Comparison of ENCODE assay signal across 2 cellular contexts in the genomic region with DNA sequence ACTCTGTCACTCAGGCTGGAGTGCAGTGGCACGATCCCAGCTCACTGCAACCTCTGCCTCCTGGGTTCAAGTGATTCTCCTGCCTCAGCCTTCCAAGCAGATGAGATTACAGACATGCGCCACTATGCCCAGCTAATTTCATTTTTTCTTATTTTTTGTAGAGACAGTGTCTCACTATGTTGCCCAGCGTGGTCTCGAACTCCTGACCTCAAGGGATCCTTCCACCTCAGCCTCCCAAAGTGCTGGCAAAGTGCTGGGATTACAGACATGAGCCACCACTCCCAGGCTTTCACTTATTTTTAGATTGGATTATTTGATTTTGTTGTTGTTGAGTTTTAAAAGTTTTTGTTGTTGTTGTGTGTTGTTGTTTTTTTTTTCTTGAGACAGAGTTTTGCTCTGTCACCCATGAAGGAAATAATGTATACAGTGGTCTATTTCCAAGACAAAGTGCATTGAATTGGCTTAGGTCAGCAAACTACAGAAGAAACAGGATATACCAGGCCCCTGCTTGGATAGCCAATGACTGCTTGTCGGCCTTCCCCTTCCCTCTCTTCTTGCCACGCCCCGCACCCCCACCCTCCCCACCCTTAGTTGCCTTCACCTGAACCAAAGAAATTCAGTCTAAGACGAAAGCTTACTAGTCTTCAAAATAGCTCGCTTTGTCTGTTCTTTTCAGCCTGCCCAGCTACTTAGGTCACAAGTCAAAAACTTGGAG.
A peak's percentile ranks its signal among the peaks of the same experiment; 100 is the strongest.
TF ChIP-seq lines count a peak whose summit lies in the region.

No MANE protein-coding gene starts in this region.

TF ChIP-seq in GM23338, 12 proteins besides CTCF, POLR2A, EP300 and RAD21 (continued from another document and continues in another):
- TF ChIP-seq POLR2AphosphoS5 (IDR thresholded peaks at IDR 0.05; ENCODE audit: low read depth) = no peak
- TF ChIP-seq ETS1 (IDR thresholded peaks at IDR 0.05) = no peak
- TF ChIP-seq, protein P1, sequence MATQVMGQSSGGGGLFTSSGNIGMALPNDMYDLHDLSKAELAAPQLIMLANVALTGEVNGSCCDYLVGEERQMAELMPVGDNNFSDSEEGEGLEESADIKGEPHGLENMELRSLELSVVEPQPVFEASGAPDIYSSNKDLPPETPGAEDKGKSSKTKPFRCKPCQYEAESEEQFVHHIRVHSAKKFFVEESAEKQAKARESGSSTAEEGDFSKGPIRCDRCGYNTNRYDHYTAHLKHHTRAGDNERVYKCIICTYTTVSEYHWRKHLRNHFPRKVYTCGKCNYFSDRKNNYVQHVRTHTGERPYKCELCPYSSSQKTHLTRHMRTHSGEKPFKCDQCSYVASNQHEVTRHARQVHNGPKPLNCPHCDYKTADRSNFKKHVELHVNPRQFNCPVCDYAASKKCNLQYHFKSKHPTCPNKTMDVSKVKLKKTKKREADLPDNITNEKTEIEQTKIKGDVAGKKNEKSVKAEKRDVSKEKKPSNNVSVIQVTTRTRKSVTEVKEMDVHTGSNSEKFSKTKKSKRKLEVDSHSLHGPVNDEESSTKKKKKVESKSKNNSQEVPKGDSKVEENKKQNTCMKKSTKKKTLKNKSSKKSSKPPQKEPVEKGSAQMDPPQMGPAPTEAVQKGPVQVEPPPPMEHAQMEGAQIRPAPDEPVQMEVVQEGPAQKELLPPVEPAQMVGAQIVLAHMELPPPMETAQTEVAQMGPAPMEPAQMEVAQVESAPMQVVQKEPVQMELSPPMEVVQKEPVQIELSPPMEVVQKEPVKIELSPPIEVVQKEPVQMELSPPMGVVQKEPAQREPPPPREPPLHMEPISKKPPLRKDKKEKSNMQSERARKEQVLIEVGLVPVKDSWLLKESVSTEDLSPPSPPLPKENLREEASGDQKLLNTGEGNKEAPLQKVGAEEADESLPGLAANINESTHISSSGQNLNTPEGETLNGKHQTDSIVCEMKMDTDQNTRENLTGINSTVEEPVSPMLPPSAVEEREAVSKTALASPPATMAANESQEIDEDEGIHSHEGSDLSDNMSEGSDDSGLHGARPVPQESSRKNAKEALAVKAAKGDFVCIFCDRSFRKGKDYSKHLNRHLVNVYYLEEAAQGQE (IDR thresholded peaks at IDR 0.05; ENCODE audit: unreplicated experiment) = no peak
- TF ChIP-seq STAT1 (IDR thresholded peaks at IDR 0.05; ENCODE audit: unreplicated experiment) = no peak
- TF ChIP-seq NANOG (IDR thresholded peaks at IDR 0.05; ENCODE audit: borderline replicate concordance) = no peak
- TF ChIP-seq JUNB (IDR thresholded peaks at IDR 0.05; ENCODE audit: unreplicated experiment) = no peak
- TF ChIP-seq, protein P2, sequence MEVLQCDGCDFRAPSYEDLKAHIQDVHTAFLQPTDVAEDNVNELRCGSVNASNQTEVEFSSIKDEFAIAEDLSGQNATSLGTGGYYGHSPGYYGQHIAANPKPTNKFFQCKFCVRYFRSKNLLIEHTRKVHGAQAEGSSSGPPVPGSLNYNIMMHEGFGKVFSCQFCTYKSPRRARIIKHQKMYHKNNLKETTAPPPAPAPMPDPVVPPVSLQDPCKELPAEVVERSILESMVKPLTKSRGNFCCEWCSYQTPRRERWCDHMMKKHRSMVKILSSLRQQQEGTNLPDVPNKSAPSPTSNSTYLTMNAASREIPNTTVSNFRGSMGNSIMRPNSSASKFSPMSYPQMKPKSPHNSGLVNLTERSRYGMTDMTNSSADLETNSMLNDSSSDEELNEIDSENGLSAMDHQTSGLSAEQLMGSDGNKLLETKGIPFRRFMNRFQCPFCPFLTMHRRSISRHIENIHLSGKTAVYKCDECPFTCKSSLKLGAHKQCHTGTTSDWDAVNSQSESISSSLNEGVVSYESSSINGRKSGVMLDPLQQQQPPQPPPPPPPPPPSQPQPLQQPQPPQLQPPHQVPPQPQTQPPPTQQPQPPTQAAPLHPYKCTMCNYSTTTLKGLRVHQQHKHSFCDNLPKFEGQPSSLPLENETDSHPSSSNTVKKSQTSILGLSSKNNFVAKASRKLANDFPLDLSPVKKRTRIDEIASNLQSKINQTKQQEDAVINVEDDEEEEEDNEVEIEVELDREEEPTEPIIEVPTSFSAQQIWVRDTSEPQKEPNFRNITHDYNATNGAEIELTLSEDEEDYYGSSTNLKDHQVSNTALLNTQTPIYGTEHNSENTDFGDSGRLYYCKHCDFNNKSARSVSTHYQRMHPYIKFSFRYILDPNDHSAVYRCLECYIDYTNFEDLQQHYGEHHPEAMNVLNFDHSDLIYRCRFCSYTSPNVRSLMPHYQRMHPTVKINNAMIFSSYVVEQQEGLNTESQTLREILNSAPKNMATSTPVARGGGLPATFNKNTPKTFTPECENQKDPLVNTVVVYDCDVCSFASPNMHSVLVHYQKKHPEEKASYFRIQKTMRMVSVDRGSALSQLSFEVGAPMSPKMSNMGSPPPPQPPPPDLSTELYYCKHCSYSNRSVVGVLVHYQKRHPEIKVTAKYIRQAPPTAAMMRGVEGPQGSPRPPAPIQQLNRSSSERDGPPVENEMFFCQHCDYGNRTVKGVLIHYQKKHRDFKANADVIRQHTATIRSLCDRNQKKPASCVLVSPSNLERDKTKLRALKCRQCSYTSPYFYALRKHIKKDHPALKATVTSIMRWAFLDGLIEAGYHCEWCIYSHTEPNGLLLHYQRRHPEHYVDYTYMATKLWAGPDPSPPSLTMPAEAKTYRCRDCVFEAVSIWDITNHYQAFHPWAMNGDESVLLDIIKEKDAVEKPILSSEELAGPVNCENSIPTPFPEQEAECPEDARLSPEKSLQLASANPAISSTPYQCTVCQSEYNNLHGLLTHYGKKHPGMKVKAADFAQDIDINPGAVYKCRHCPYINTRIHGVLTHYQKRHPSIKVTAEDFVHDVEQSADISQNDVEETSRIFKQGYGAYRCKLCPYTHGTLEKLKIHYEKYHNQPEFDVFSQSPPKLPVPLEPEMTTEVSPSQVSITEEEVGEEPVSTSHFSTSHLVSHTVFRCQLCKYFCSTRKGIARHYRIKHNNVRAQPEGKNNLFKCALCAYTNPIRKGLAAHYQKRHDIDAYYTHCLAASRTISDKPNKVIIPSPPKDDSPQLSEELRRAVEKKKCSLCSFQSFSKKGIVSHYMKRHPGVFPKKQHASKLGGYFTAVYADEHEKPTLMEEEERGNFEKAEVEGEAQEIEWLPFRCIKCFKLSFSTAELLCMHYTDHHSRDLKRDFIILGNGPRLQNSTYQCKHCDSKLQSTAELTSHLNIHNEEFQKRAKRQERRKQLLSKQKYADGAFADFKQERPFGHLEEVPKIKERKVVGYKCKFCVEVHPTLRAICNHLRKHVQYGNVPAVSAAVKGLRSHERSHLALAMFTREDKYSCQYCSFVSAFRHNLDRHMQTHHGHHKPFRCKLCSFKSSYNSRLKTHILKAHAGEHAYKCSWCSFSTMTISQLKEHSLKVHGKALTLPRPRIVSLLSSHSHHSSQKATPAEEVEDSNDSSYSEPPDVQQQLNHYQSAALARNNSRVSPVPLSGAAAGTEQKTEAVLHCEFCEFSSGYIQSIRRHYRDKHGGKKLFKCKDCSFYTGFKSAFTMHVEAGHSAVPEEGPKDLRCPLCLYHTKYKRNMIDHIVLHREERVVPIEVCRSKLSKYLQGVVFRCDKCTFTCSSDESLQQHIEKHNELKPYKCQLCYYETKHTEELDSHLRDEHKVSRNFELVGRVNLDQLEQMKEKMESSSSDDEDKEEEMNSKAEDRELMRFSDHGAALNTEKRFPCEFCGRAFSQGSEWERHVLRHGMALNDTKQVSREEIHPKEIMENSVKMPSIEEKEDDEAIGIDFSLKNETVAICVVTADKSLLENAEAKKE (CRISPR knock-in tag; IDR thresholded peaks at IDR 0.05) = no peak
- TF ChIP-seq EZH2 (IDR thresholded peaks at IDR 0.05; ENCODE audit: low read depth, unreplicated experiment) = no peak

TF ChIP-seq in K562, 482 proteins besides CTCF, POLR2A, EP300 and RAD21 (continues in another document):
- TF ChIP-seq ETS1 (conservative IDR thresholded peaks at IDR 0.05; ENCODE audit: control insufficient read depth, low read depth, low read length) (no peak), ZNF77 (CRISPR knock-in tag; IDR thresholded peaks at IDR 0.05) (no peak), MAFK (IDR thresholded peaks at IDR 0.05; ENCODE audit: low read length) (peak; percentile 62; the same call in 1 of the 2 replicates), FOXA3 (CRISPR knock-in tag; conservative IDR thresholded peaks at IDR 0.05 in 1 of 2, IDR thresholded peaks at IDR 0.05 in 1 of 2) (peak in 1 of 2 experiments; percentile 13; a peak in 1 of 4 replicates), MYC (IDR thresholded peaks at IDR 0.05; ENCODE audit: low read depth, low read length) (no peak), MYC (CRISPR knock-in tag; IDR thresholded peaks at IDR 0.05; ENCODE audit: borderline replicate concordance, low read depth) (no peak), ZBTB34 (CRISPR knock-in tag; IDR thresholded peaks at IDR 0.05) (no peak), ZNF316 (IDR thresholded peaks at IDR 0.05) (peak; percentile 92), ELF4 (CRISPR knock-in tag; IDR thresholded peaks at IDR 0.05) (0 out of 2 replicates have a peak, but pooled peaks have one; percentile 46), OTX1 (CRISPR knock-in tag; IDR thresholded peaks at IDR 0.05) (0 out of 2 replicates have a peak, but pooled peaks have one; percentile 60), BCOR (IDR thresholded peaks at IDR 0.05) (peak; percentile 45; the same call in 1 of the 2 replicates), ZNF324 (CRISPR knock-in tag; IDR thresholded peaks at IDR 0.05) (no peak), RBM39 (optimal IDR thresholded peaks at IDR 0.05; ENCODE audit: low read depth, low read length) (no peak), XRCC4 (IDR thresholded peaks at IDR 0.05; ENCODE audit: extremely low read depth, insufficient read depth, insufficient read length) (no peak), LARP7 (IDR thresholded peaks at IDR 0.05) (peak; percentile 31; the same call in 1 of the 2 replicates), CBX2 (IDR thresholded peaks at IDR 0.05; ENCODE audit: insufficient read depth, low read length, poor library complexity, severe bottlenecking) (no peak), E2F1 (CRISPR knock-in tag; IDR thresholded peaks at IDR 0.05) (0 out of 2 replicates have a peak, but pooled peaks have one; percentile 3), MAFG (tag; conservative IDR thresholded peaks at IDR 0.05) (peak; percentile 67; the same call in 1 of the 2 replicates), BRCA1 (IDR thresholded peaks at IDR 0.05) (no peak), BRCA1 (CRISPR knock-in tag; IDR thresholded peaks at IDR 0.05) (no peak), MTA2 (IDR thresholded peaks at IDR 0.05; ENCODE audit: low read depth) (no peak), RBBP5 (IDR thresholded peaks at IDR 0.05; ENCODE audit: borderline replicate concordance, insufficient read depth, low read length, poor library complexity, severe bottlenecking) (no peak), TCF7L2 (IDR thresholded peaks at IDR 0.05; ENCODE audit: low read depth, low read length) (no peak)
- TF ChIP-seq, protein P3, sequence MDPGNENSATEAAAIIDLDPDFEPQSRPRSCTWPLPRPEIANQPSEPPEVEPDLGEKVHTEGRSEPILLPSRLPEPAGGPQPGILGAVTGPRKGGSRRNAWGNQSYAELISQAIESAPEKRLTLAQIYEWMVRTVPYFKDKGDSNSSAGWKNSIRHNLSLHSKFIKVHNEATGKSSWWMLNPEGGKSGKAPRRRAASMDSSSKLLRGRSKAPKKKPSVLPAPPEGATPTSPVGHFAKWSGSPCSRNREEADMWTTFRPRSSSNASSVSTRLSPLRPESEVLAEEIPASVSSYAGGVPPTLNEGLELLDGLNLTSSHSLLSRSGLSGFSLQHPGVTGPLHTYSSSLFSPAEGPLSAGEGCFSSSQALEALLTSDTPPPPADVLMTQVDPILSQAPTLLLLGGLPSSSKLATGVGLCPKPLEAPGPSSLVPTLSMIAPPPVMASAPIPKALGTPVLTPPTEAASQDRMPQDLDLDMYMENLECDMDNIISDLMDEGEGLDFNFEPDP (CRISPR knock-in tag; IDR thresholded peaks at IDR 0.05) = no peak
- TF ChIP-seq, protein P4, sequence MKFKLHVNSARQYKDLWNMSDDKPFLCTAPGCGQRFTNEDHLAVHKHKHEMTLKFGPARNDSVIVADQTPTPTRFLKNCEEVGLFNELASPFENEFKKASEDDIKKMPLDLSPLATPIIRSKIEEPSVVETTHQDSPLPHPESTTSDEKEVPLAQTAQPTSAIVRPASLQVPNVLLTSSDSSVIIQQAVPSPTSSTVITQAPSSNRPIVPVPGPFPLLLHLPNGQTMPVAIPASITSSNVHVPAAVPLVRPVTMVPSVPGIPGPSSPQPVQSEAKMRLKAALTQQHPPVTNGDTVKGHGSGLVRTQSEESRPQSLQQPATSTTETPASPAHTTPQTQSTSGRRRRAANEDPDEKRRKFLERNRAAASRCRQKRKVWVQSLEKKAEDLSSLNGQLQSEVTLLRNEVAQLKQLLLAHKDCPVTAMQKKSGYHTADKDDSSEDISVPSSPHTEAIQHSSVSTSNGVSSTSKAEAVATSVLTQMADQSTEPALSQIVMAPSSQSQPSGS (CRISPR knock-in tag; IDR thresholded peaks at IDR 0.05) = no peak
- TF ChIP-seq, protein P5, sequence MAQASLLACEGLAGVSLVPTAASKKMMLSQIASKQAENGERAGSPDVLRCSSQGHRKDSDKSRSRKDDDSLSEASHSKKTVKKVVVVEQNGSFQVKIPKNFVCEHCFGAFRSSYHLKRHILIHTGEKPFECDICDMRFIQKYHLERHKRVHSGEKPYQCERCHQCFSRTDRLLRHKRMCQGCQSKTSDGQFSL (CRISPR knock-in tag; IDR thresholded peaks at IDR 0.05) = 0 out of 2 replicates have a peak, but pooled peaks have one; percentile 23
- TF ChIP-seq, protein P5 (tag; IDR thresholded peaks at IDR 0.05) = no peak
